ENCODE assay signal across 2 cellular contexts in genomic region chr5:118545050-118545449, GRCh38.
TF ChIP-seq lines count a peak whose summit lies in the region.

No MANE protein-coding gene starts in this region.

TF ChIP-seq in WTC11, 78 proteins besides CTCF, POLR2A, EP300 and RAD21 (continued from another document):
- TF ChIP-seq RELA (CRISPR knock-in tag; IDR thresholded peaks at IDR 0.05; ENCODE audit: borderline replicate concordance) (no peak), FOXK1 (CRISPR knock-in tag; IDR thresholded peaks at IDR 0.05) (no peak), CDX4 (CRISPR knock-in tag; IDR thresholded peaks at IDR 0.05; ENCODE audit: borderline replicate concordance) (no peak), E2F4 (CRISPR knock-in tag; IDR thresholded peaks at IDR 0.05; ENCODE audit: borderline replicate concordance, low read depth) (no peak), ZNF263 (CRISPR knock-in tag; IDR thresholded peaks at IDR 0.05; ENCODE audit: low read depth) (no peak), ATF3 (CRISPR knock-in tag; conservative IDR thresholded peaks at IDR 0.05) (no peak), PREB (CRISPR knock-in tag; IDR thresholded peaks at IDR 0.05; ENCODE audit: borderline replicate concordance) (no peak), ZMAT4 (CRISPR knock-in tag; IDR thresholded peaks at IDR 0.05) (no peak), ZNF219 (CRISPR knock-in tag; IDR thresholded peaks at IDR 0.05; ENCODE audit: borderline replicate concordance) (no peak), PRRX2 (CRISPR knock-in tag; IDR thresholded peaks at IDR 0.05) (no peak), FOXJ3 (CRISPR knock-in tag; IDR thresholded peaks at IDR 0.05; ENCODE audit: borderline replicate concordance) (no peak)

TF ChIP-seq in SK-N-SH, 30 proteins besides CTCF, POLR2A, EP300 and RAD21 (continued from another document):
- TF ChIP-seq ZBTB33 (IDR thresholded peaks at IDR 0.05; ENCODE audit: borderline replicate concordance, low read depth) (no peak), MXI1 (IDR thresholded peaks at IDR 0.05; ENCODE audit: low read depth, low read length) (no peak), JUND (IDR thresholded peaks at IDR 0.05) (no peak), SMC3 (IDR thresholded peaks at IDR 0.05; ENCODE audit: low read depth, low read length) (no peak), TEAD4 (IDR thresholded peaks at IDR 0.05; ENCODE audit: borderline replicate concordance, insufficient read depth) (no peak), GATA2 (CRISPR knock-in tag; IDR thresholded peaks at IDR 0.05) (no peak)
